Comparison of ENCODE assay signal across 22 cellular contexts in the genomic region with DNA sequence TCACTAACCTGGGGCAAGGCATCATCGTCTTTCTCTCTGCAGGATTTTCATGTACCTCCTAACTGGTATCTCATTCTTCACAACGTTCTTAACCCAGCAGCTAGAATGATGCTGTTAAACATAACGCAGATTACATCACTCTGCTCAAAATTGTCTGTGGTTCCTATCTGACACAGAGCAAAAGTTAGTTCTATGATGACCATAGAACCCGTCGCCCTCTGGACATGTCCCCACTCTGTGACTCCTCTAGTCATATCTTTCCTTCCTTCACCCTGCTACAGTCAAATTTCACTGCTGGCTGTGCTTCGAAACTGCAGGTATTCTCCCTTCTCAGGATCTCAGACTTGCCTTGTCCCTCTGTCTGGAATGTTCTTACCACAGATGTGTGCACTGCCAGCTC.
DNase-seq lines count a peak whose midpoint lies in the region; TF ChIP-seq lines count a peak whose summit lies in the region.
"Had no signal": no experiment of that assay in that cellular context is flagged by ENCODE, and none has a peak within 500 bp of the region (broad histone marks: within the 10 kb centered on the region; RNA-seq: fewer than 3 reads in every experiment).

No MANE protein-coding gene starts in this region.

- no peaks in the 10 kb centered on the region for H3K9me2 ChIP-seq in GM23248 (ENCODE audit: insufficient read depth)

- no peaks in the 10 kb centered on the region for H3K27me3 ChIP-seq in smooth muscle cell (ENCODE audit: low read depth)
- H3K27me3 ChIP-seq in GM23248 (replicated peaks; ENCODE audit: insufficient read depth) = no peaks in the 10 kb centered on the region
- H3K27me3 ChIP-seq: SJCRH30 had no signal

- H2AFZ ChIP-seq in smooth muscle cell (ENCODE audit: low read depth) = no peak overlapping the region
- no peak overlapping the region for H2AFZ ChIP-seq in GM23248

- H3K27me3 Mint-ChIP-seq in glutamatergic neuron (ENCODE audit: unreplicated experiment) = no peaks in the 10 kb centered on the region
- H3K27me3 Mint-ChIP-seq: B cell, IgD-negative memory B cell had no signal

- DNase-seq in NOMO-1 treated with DMSO at 0.1 percent for 48 hours (lab: John Stamatoyannopoulos, UW; ENCODE audit: unreplicated experiment) (peak; percentile 52), astrocyte of the spinal cord (ENCODE audit: low read depth, low spot score) (peak; percentile 25), smooth muscle cell (lab: John Stamatoyannopoulos, UW; ENCODE audit: unreplicated experiment) (no peak), glutamatergic neuron (no peak), GM23248 (no peak), hippocampal formation (lab: John Stamatoyannopoulos, UW) (no peak)
- DNase-seq: Caco-2; CD8-positive, alpha-beta T cell; GOT3; NCI-H1105 treated with DMSO at 0.1 percent for 48 hours; NCI-H146; NCI-H1930; NCI-H2107; NCI-H524; NCI-H748 treated with DMSO at 0.1 percent for 48 hours; SJCRH30 had no signal

- in situ Hi-C loops in astrocyte of the spinal cord (cut with HindIII; ENCODE audit: low sequenced_read_pairs) (no loop called here), GM23248 (cut with MboI) (no loop called here)

- CTCF ChIA-PET in HEK293 (lab: Yijun Ruan, JAX) = interaction anchor here (0.5 to 3.2 kb wide), 4 partner anchors 12 to 195 kb away, joined by 3 to 9 read pairs (median 4); no protein-coding TSS in a partner anchor

- H3K9me3 ChIP-seq in HEK293 (ENCODE audit: control insufficient read depth, insufficient read depth, low read depth, low read length) (no peaks in the 10 kb centered on the region), smooth muscle cell (replicated peaks; ENCODE audit: low read depth) (no peaks in the 10 kb centered on the region), GM23248 (ENCODE audit: low read depth) (no peaks in the 10 kb centered on the region)
- H3K9me3 ChIP-seq: A549, Caco-2, HAP-1, SJCRH30 had no signal

- H3K4me3 Mint-ChIP-seq in glutamatergic neuron (ENCODE audit: unreplicated experiment) = no peak overlapping the region
- H3K4me3 Mint-ChIP-seq: B cell; CD8-positive, alpha-beta T cell; IgD-negative memory B cell had no signal

- no peak overlapping the region for H3K27ac Mint-ChIP-seq in glutamatergic neuron (ENCODE audit: unreplicated experiment)
- H3K27ac Mint-ChIP-seq: B cell; CD8-positive, alpha-beta T cell; IgD-negative memory B cell had no signal

- H3K36me3 ChIP-seq in HEK293 (ENCODE audit: control insufficient read depth in 2 of 2, insufficient read depth in 1 of 2, low read length in 2 of 2) (no peaks in the 10 kb centered on the region), smooth muscle cell (ENCODE audit: low read depth) (peaks cover 6% of the 10 kb centered on the region), GM23248 (ENCODE audit: low read depth) (0 out of 2 replicates have a peak, but pooled peaks cover 3% of the 10 kb centered on the region)
- H3K36me3 ChIP-seq: HAP-1, SJCRH30 had no signal

- H3K4me2 ChIP-seq in smooth muscle cell (peak overlapping the region; percentile 10), GM23248 (ENCODE audit: unreplicated experiment) (no peak overlapping the region)
- H3K4me2 ChIP-seq: A549 had no signal

- H3K36me3 Mint-ChIP-seq in glutamatergic neuron (ENCODE audit: unreplicated experiment) = no peaks in the 10 kb centered on the region
- H3K36me3 Mint-ChIP-seq: CD8-positive, alpha-beta T cell; IgD-negative memory B cell had no signal

- H3K27ac ChIP-seq in HEK293 (ENCODE audit: extremely low read depth, low read depth, low read length) (no peak overlapping the region), smooth muscle cell (ENCODE audit: low read depth) (peak overlapping the region; percentile 10), GM23248 (no peak overlapping the region)
- H3K27ac ChIP-seq: A549, C4-2B, SJCRH30 had no signal

- POLR2A ChIA-PET in HEK293 (lab: Yijun Ruan, JAX) = no interaction called here

- H3K4me1 ChIP-seq in HEK293 (ENCODE audit: control insufficient read depth, insufficient read depth, low read length) (peaks cover 20% of the 10 kb centered on the region), smooth muscle cell (ENCODE audit: low read depth) (no peaks in the 10 kb centered on the region), GM23248 (ENCODE audit: insufficient read depth) (no peaks in the 10 kb centered on the region)
- H3K4me1 ChIP-seq: A549, Caco-2, HAP-1 had no signal

- no peaks in the 10 kb centered on the region for H3K9me3 Mint-ChIP-seq in glutamatergic neuron (ENCODE audit: unreplicated experiment)
- H3K9me3 Mint-ChIP-seq: CD8-positive, alpha-beta T cell; IgD-negative memory B cell had no signal

- peaks cover 75% of the 10 kb centered on the region for H3K79me2 ChIP-seq in smooth muscle cell (ENCODE audit: low read depth)
- peaks cover 4% of the 10 kb centered on the region; the same call in 1 of the 2 replicates for H3K79me2 ChIP-seq in GM23248 (ENCODE audit: insufficient read depth)

- no peaks in the 10 kb centered on the region for H3K4me1 Mint-ChIP-seq in glutamatergic neuron (ENCODE audit: low read depth, unreplicated experiment)
- H3K4me1 Mint-ChIP-seq: B cell, IgD-negative memory B cell had no signal

- no peak for TF ChIP-seq CTCF in HEK293 (tag by site-specific recombination; IDR thresholded peaks at IDR 0.05)
- TF ChIP-seq CTCF in astrocyte of the spinal cord (IDR thresholded peaks at IDR 0.05; ENCODE audit: low read depth, low read length) = no peak
- TF ChIP-seq CTCF in smooth muscle cell (IDR thresholded peaks at IDR 0.05; ENCODE audit: borderline replicate concordance, insufficient read depth, poor library complexity, severe bottlenecking) = no peak
- TF ChIP-seq CTCF in glutamatergic neuron (IDR thresholded peaks at IDR 0.05; ENCODE audit: partially characterized antibody, unreplicated experiment) = no peak

- H3F3A ChIP-seq in smooth muscle cell (ENCODE audit: low read depth) = peaks cover 3% of the 10 kb centered on the region
- no peaks in the 10 kb centered on the region for H3F3A ChIP-seq in GM23248 (ENCODE audit: insufficient read depth)

- no peak overlapping the region for H3K4me3 ChIP-seq in HEK293 (ENCODE audit: low read depth, low read length)
- H3K4me3 ChIP-seq in astrocyte of the spinal cord (ENCODE audit: low read depth, low read length) = no peak overlapping the region
- H3K4me3 ChIP-seq in smooth muscle cell = no peak overlapping the region
- no peak overlapping the region for H3K4me3 ChIP-seq in GM23248
- H3K4me3 ChIP-seq: A549, HAP-1, SJCRH30 had no signal

- H4K20me1 ChIP-seq in smooth muscle cell (ENCODE audit: low read depth) (peaks cover 44% of the 10 kb centered on the region), GM23248 (ENCODE audit: insufficient read depth) (no peaks in the 10 kb centered on the region)

- no peak overlapping the region for H3K9ac ChIP-seq in smooth muscle cell (ENCODE audit: low read depth)
- H3K9ac ChIP-seq in GM23248 = no peak overlapping the region

- 83% methylated on average over 6 of the region's 6 CpGs for WGBS in smooth muscle cell (ENCODE audit: low lambda C conversion rate)
- 97% methylated on average over 6 of the region's 6 CpGs for WGBS in GM23248 (ENCODE audit: low coverage in 1 of 2, low lambda C conversion rate in 2 of 2, missing lambda C conversion rate in 2 of 2), 2 experiments

TF ChIP-seq in HEK293, 187 proteins besides CTCF, POLR2A, EP300 and RAD21:
- TF ChIP-seq ATF2 (tag by site-specific recombination; IDR thresholded peaks at IDR 0.05; ENCODE audit: low read depth) (0 out of 2 replicates have a peak, but pooled peaks have one; percentile 18), ZNF677 (tag by site-specific recombination; IDR thresholded peaks at IDR 0.05) (no peak)

Comparison
In these comparisons a context has a peak if more than half of its experiments do, and no peak if none do; other contexts are left out.
1. DNase-seq: peak in NOMO-1 treated with DMSO at 0.1 percent for 48 hours (single experiment) and astrocyte of the spinal cord (single experiment); none in smooth muscle cell (single experiment), glutamatergic neuron (single experiment), GM23248 (single experiment) and hippocampal formation (0 of 2).